In genomic region chr17:79010304-79010646, GRCh38 we compare ENCODE assay signal across 8 cellular contexts. TPM values are rescaled to one million over a fixed set of nuclear protein-coding genes. Genes with fewer than 3 reads are reported as not detected.
DNase-seq lines count a peak whose midpoint lies in the region; ATAC-seq, FAIRE-seq and TF ChIP-seq lines count a peak whose summit lies in the region.

No MANE protein-coding gene starts in this region.

- no peak for TF ChIP-seq POLR2A in H54 (IDR thresholded peaks at IDR 0.05; ENCODE audit: low read depth, low read length)

- no peaks in the 10 kb centered on the region for H3K36me3 Mint-ChIP-seq in T-helper 17 cell (ENCODE audit: low read depth)

- H3K9ac ChIP-seq in ES-I3 (ENCODE audit: low read depth, low read length) = peak overlapping the region; percentile 92
- H3K9ac ChIP-seq in rectal smooth muscle tissue (ENCODE audit: low read length) = no peak overlapping the region

- H3K27me3 ChIP-seq in rectal smooth muscle tissue (ENCODE audit: control insufficient read depth, insufficient read depth, low read length) = no peaks in the 10 kb centered on the region

- peak overlapping the region; percentile 96 for H3K27ac Mint-ChIP-seq in T-helper 17 cell

- H3K4me3 Mint-ChIP-seq in T-helper 17 cell = peak overlapping the region; percentile 96

- H3K9me3 ChIP-seq in ES-I3 (ENCODE audit: control insufficient read depth, insufficient read depth, low read length) (peaks cover 18% of the 10 kb centered on the region), T-helper 17 cell (ENCODE audit: control insufficient read depth, low read length, poor library complexity, severe bottlenecking) (no peaks in the 10 kb centered on the region)

- H3K4me1 Mint-ChIP-seq in T-helper 17 cell = peaks cover 46% of the 10 kb centered on the region

- peak overlapping the region; percentile 76 for H3K27ac ChIP-seq in rectal smooth muscle tissue (ENCODE audit: low read depth, low read length)

- FAIRE-seq in H54 (lab: Jason Lieb, UNC) = no peak

- no peak for ATAC-seq in T-helper 17 cell
- no peak for ATAC-seq in activated CD4-positive, CD25-positive, alpha-beta regulatory T cell treated with anti-CD3 and anti-CD28 coated beads, Interleukin-2, amount 50 U/mL, for 24 hours
- no peak for ATAC-seq in GM21515 (IDR thresholded peaks at IDR 0.05; ENCODE audit: unreplicated experiment)

- peak overlapping the region; percentile 98 for H3K4me3 ChIP-seq in fibroblast of villous mesenchyme (ENCODE audit: low read depth, low read length)
- H3K4me3 ChIP-seq in rectal smooth muscle tissue (ENCODE audit: low read length) = peak overlapping the region; percentile 83

- H3K4me1 ChIP-seq in ES-I3 (ENCODE audit: insufficient read depth, low read length) = no peaks in the 10 kb centered on the region
- H3K4me1 ChIP-seq in rectal smooth muscle tissue (ENCODE audit: control insufficient read depth, insufficient read depth, low read length) = peaks cover 12% of the 10 kb centered on the region

- H3K27me3 Mint-ChIP-seq in T-helper 17 cell = peaks cover 7% of the 10 kb centered on the region

- TF ChIP-seq CTCF in fibroblast of villous mesenchyme (IDR thresholded peaks at IDR 0.05; ENCODE audit: insufficient read depth, low read depth, low read length) (no peak), GM20000 (IDR thresholded peaks at IDR 0.05; ENCODE audit: extremely low read depth, missing control alignments) (no peak)

- H3K36me3 ChIP-seq in ES-I3 (ENCODE audit: insufficient read depth, low read length) (no peaks in the 10 kb centered on the region), rectal smooth muscle tissue (ENCODE audit: control insufficient read depth, insufficient read depth, low read length) (no peaks in the 10 kb centered on the region)

- DNase-seq in T-helper 17 cell = peak in 1 of 3 donors; percentile 0
- DNase-seq in fibroblast of villous mesenchyme (ENCODE audit: low read depth) = no peak
- no peak for DNase-seq in GM20000 (ENCODE audit: low spot score)
- DNase-seq in H54 (ENCODE audit: insufficient read length, low spot score) = no peak

RNA-seq across cellular contexts. Expression of gene CANT1, which starts 0.7 kb away (rescaled TPM):
- 10 to 100 TPM; 47.8 to 50.2 TPM for total RNA-seq in T-helper 17 cell
- total RNA-seq in fibroblast of villous mesenchyme = 49.6 and 63.9 TPM in 2 replicates

RNA-seq across cellular contexts. Expression of gene C1QTNF1, which starts 13.7 kb away (rescaled TPM):
- under 1 TPM in 1 of 2 donors, not detected in 1; 0.13 TPM for total RNA-seq in T-helper 17 cell
- total RNA-seq in fibroblast of villous mesenchyme = 28.3 and 63.5 TPM in 2 replicates

RNA-seq across cellular contexts. Expression of gene LGALS3BP, which starts 30.6 kb away (rescaled TPM):
- 10 to 100 TPM; 31.7 to 45.2 TPM for total RNA-seq in T-helper 17 cell
- total RNA-seq in fibroblast of villous mesenchyme = 297 and 325 TPM in 2 replicates

Comparison
In these comparisons a context has a peak if more than half of its experiments do, and no peak if none do; other contexts are left out.
1. RNA of gene C1QTNF1, which starts 13.7 kb away (total RNA-seq): 28.3 to 63.5 TPM in fibroblast of villous mesenchyme; 0.13 TPM in T-helper 17 cell; every median in the first group is over 10 times any median in the second.